ENCODE assay signal across 8 cellular contexts in genomic region chr4:1856071-1856919, GRCh38. TPM values are rescaled to one million over a fixed set of nuclear protein-coding genes. Genes with fewer than 3 reads are reported as not detected.
DNase-seq lines count a peak whose midpoint lies in the region; TF ChIP-seq lines count a peak whose summit lies in the region.

TSS of gene LETM1 (minus strand) at chr4:1856156. CDS start at chr4:1855950, 206 bp downstream.

- peaks cover 37% of the 10 kb centered on the region for H3K4me1 Mint-ChIP-seq in neural crest cell

- H3K27ac Mint-ChIP-seq in neural crest cell (ENCODE audit: unreplicated experiment), result no peak within 1 kb of the TSS

- no peaks in the 10 kb centered on the region for H3K36me3 ChIP-seq in ES-I3 (ENCODE audit: insufficient read depth, low read length)
- no peaks in the 10 kb centered on the region for H3K36me3 ChIP-seq in H7 (replicated peaks; ENCODE audit: control insufficient read depth, insufficient read depth, low read length)
- no peaks in the 10 kb centered on the region for H3K36me3 ChIP-seq in Loucy (ENCODE audit: insufficient read depth, low read length)
- peaks cover 0 to 3% of the 10 kb centered on the region in 2 donors for H3K36me3 ChIP-seq in stomach smooth muscle (ENCODE audit: control insufficient read depth in 2 of 2, insufficient read depth in 2 of 2, low read length in 2 of 2)

- peaks cover 50% of the 10 kb centered on the region for H3K27me3 ChIP-seq in H7 (ENCODE audit: control insufficient read depth, insufficient read depth, low read length)
- no peaks in the 10 kb centered on the region for H3K27me3 ChIP-seq in Loucy (ENCODE audit: insufficient read depth, low read length, poor library complexity, severe bottlenecking)
- no peaks in the 10 kb centered on the region for H3K27me3 ChIP-seq in stomach smooth muscle (ENCODE audit: control insufficient read depth in 1 of 2, insufficient read depth in 2 of 2, low read length in 2 of 2)

- H3K27me3 Mint-ChIP-seq in neural crest cell (ENCODE audit: low read depth), result peaks cover 2% of the 10 kb centered on the region

- H3K4me3 ChIP-seq in H7 (ENCODE audit: insufficient read depth, low read depth, low read length), result peak within 1 kb of the TSS; percentile 93
- peak within 1 kb of the TSS; percentile 97 for H3K4me3 ChIP-seq in Loucy (ENCODE audit: low read length, poor library complexity, severe bottlenecking)
- peak within 1 kb of the TSS; percentile 84 to 87 for H3K4me3 ChIP-seq in stomach smooth muscle (ENCODE audit: low read length in 2 of 2)

- peaks cover 58% of the 10 kb centered on the region for H3K79me2 ChIP-seq in Loucy (ENCODE audit: insufficient read depth, low read length)

- peak within 1 kb of the TSS; percentile 90 for H3K4me3 Mint-ChIP-seq in neural crest cell

- H4K20me1 ChIP-seq in Loucy (ENCODE audit: insufficient read depth, low read length, poor library complexity, severe bottlenecking), result peaks cover 25% of the 10 kb centered on the region

- TF ChIP-seq CTCF in Loucy (conservative IDR thresholded peaks at IDR 0.05; ENCODE audit: low read length) (peak; percentile 32; the same call in 1 of the 2 replicates), neural crest cell (conservative IDR thresholded peaks at IDR 0.05) (peak; percentile 29)

- H2AFZ ChIP-seq in Loucy (ENCODE audit: low read length), result peak within 1 kb of the TSS; percentile 81

- no peaks in the 10 kb centered on the region for H3K9me3 Mint-ChIP-seq in neural crest cell

- H3K4me1 ChIP-seq in ES-I3 (ENCODE audit: insufficient read depth, low read length), result no peaks in the 10 kb centered on the region
- peaks cover 34% of the 10 kb centered on the region for H3K4me1 ChIP-seq in Loucy (ENCODE audit: insufficient read depth, low read length, poor library complexity, severe bottlenecking)
- H3K4me1 ChIP-seq in stomach smooth muscle (ENCODE audit: control insufficient read depth, insufficient read depth, low read length), result peaks cover 26% of the 10 kb centered on the region

- H3K4me2 ChIP-seq in Loucy (ENCODE audit: low read depth, low read length, poor library complexity, severe bottlenecking), result peak within 1 kb of the TSS; percentile 97

- peaks cover 2% of the 10 kb centered on the region for H3K36me3 Mint-ChIP-seq in neural crest cell (ENCODE audit: low read depth)

- peak; percentile 99 for DNase-seq in H7
- DNase-seq in SHP77 (lab: John Stamatoyannopoulos, UW), result peak; percentile 69 to 71
- DNase-seq in activated effector memory CD4-positive, alpha-beta T cell treated with anti-CD3 and anti-CD28 coated beads, Interleukin-2, amount 50 U/mL, for 16 hours, result peak; percentile 98
- DNase-seq in fibroblast of the conjunctiva (ENCODE audit: low read depth), result peak; percentile 94
- DNase-seq in neural crest cell (ENCODE audit: low read depth, low spot score), result peak; percentile 88

- no peaks in the 10 kb centered on the region for H3K9me2 ChIP-seq in Loucy (replicated peaks; ENCODE audit: low read depth, low read length)

- H3K9ac ChIP-seq in ES-I3 (ENCODE audit: low read depth, low read length) (peak within 1 kb of the TSS; percentile 87), Loucy (ENCODE audit: low read depth, low read length, poor library complexity, severe bottlenecking) (peak within 1 kb of the TSS; percentile 82), stomach smooth muscle (ENCODE audit: low read length in 2 of 2) (peak within 1 kb of the TSS; percentile 75 to 79)

- no peaks in the 10 kb centered on the region for H3F3A ChIP-seq in Loucy (ENCODE audit: low read depth)

- H3K9me3 ChIP-seq in ES-I3 (ENCODE audit: control insufficient read depth, insufficient read depth, low read length) (no peaks in the 10 kb centered on the region), Loucy (ENCODE audit: insufficient read depth, low read depth, low read length) (no peaks in the 10 kb centered on the region), stomach smooth muscle (ENCODE audit: control insufficient read depth in 2 of 2, low read length in 2 of 2) (no peaks in the 10 kb centered on the region)

- H3K27ac ChIP-seq in stomach smooth muscle (ENCODE audit: low read length), result peak within 1 kb of the TSS; percentile 60

RNA-seq across cellular contexts. Expression of gene LETM1, which starts in this region (rescaled TPM):
- total RNA-seq in H7 (2014; rRNA removed; shearing (Covaris generic)), result 68.8 and 80.5 TPM in 2 replicates
- total RNA-seq in neural crest cell, result 59.5 and 60.6 TPM in 2 replicates

Comparison
In these comparisons a context has a peak if more than half of its experiments do, and no peak if none do; other contexts are left out.
1. Peak in every context shown above with its lines: DNase-seq, H3K4me3 ChIP-seq and H3K27ac ChIP-seq.